Comparison of ENCODE assay signal across 28 cellular contexts in genomic region chr11:32309541-32310217, GRCh38.
DNase-seq lines count a peak whose midpoint lies in the region; ATAC-seq, FAIRE-seq and TF ChIP-seq lines count a peak whose summit lies in the region.
"Had no signal": no experiment of that assay in that cellular context is flagged by ENCODE, and none has a peak within 500 bp of the region (broad histone marks: within the 10 kb centered on the region; RNA-seq: fewer than 3 reads in every experiment).

No MANE protein-coding gene starts in this region.

- H3K36me3 ChIP-seq in mammary epithelial cell (ENCODE audit: insufficient read depth, low read length): no peaks in the 10 kb centered on the region
- H3K36me3 ChIP-seq: ovary, spleen, WERI-Rb-1 had no signal

- peak overlapping the region; percentile 69 for H3K27ac Mint-ChIP-seq in nephron progenitor cell
- H3K27ac Mint-ChIP-seq: activated CD8-positive, alpha-beta memory T cell treated with anti-CD3 and anti-CD28 coated beads, Interleukin-2, amount 10 ng/mL, durations not matched to agents 7 days and 5 days; activated naive CD4-positive, alpha-beta T cell treated with anti-CD3 and anti-CD28 coated beads for 36 hours; immature natural killer cell; natural killer cell; stimulated activated effector memory CD8-positive, alpha-beta T cell treated with anti-CD3 and anti-CD28 coated beads, Interleukin-12 subunit alpha, Interleukin-12 subunit beta, amount 100 ng/mL, for 72 hours had no signal

- H3K27me3 ChIP-seq in mammary epithelial cell (ENCODE audit: insufficient read depth, low read length): no peaks in the 10 kb centered on the region
- H3K27me3 ChIP-seq: ovary had no signal

- DNase-seq in NCI-H1105 (lab: John Stamatoyannopoulos, UW) (peak; percentile 28), NCI-H446 (lab: John Stamatoyannopoulos, UW) (peak; percentile 27 to 59), nephron progenitor cell (no peak), mammary epithelial cell (no peak)
- no peak for DNase-seq in activated T-cell treated with anti-CD3 and anti-CD28 coated beads, Interleukin-2, amount 50 U/mL, for 48 hours
- DNase-seq: activated CD4-positive, alpha-beta T cell treated with anti-CD3 and anti-CD28 coated beads, Interleukin-2, amount 50 U/mL, for 1 hour; activated CD8-positive, alpha-beta memory T cell treated with anti-CD3 and anti-CD28 coated beads, Interleukin-2, amount 10 ng/mL, durations not matched to agents 7 days and 5 days; activated naive CD4-positive, alpha-beta T cell treated with anti-CD3 and anti-CD28 coated beads for 36 hours; EL; hippocampal formation; immature natural killer cell; left ventricle myocardium superior; natural killer cell; NCI-H1048; NCI-H2081 treated with DMSO at 0.1 percent for 48 hours; NCI-H524 treated with DMSO at 0.1 percent for 48 hours; spleen; stimulated activated CD4-positive, alpha-beta T cell treated with anti-CD3 and anti-CD28 coated beads, Interleukin-2, amount 100 ng/mL, for 48 hours; WERI-Rb-1 had no signal

- intact Hi-C loops in mammary epithelial cell (cut with micrococcal nuclease): no loop called here

- H3K27me3 Mint-ChIP-seq in nephron progenitor cell (ENCODE audit: low read depth, poor library complexity): no peaks in the 10 kb centered on the region

- H3K9me3 Mint-ChIP-seq in nephron progenitor cell: no peaks in the 10 kb centered on the region
- H3K9me3 Mint-ChIP-seq: activated naive CD4-positive, alpha-beta T cell treated with anti-CD3 and anti-CD28 coated beads for 36 hours; immature natural killer cell; natural killer cell; stimulated activated effector memory CD8-positive, alpha-beta T cell treated with anti-CD3 and anti-CD28 coated beads, Interleukin-12 subunit alpha, Interleukin-12 subunit beta, amount 100 ng/mL, for 72 hours had no signal

- H3K79me2 ChIP-seq in mammary epithelial cell (ENCODE audit: insufficient read depth, low read length): no peaks in the 10 kb centered on the region

- dilution Hi-C loops in mammary epithelial cell (cut with HindIII; ENCODE audit: low sequenced_read_pairs): no loop called here

- H4K20me1 ChIP-seq in mammary epithelial cell (ENCODE audit: insufficient read depth, low read length): no peaks in the 10 kb centered on the region

- CTCF ChIA-PET in mammary epithelial cell (lab: Charles Lee; ENCODE audit: low non-redundant PET): no interaction called here

- in situ Hi-C loops in mammary epithelial cell (cut with MboI; ENCODE audit: low sequenced_read_pairs in 2 of 2): no loop called here

- no peak overlapping the region for H3K4me3 ChIP-seq in mammary epithelial cell (replicated peaks in 1 of 3; ENCODE audit: insufficient read depth in 1 of 3, low read depth in 2 of 3, low read length in 3 of 3)
- H3K4me3 ChIP-seq: ovary, spleen had no signal

- H3K4me1 ChIP-seq in mammary epithelial cell (ENCODE audit: insufficient read depth, low read length): no peaks in the 10 kb centered on the region
- H3K4me1 ChIP-seq: spleen had no signal

- no peaks in the 10 kb centered on the region for H3K9me3 ChIP-seq in mammary epithelial cell (replicated peaks; ENCODE audit: insufficient read depth, low read length)
- H3K9me3 ChIP-seq: ovary, spleen had no signal

- WGBS in mammary epithelial cell (ENCODE audit: low coverage, missing lambda C conversion rate): 56% methylated on average over 9 of the region's 9 CpGs

- no peak overlapping the region for H2AFZ ChIP-seq in mammary epithelial cell (ENCODE audit: low read depth, low read length)

- peak; percentile 89 for FAIRE-seq in endometrium (lab: Jason Lieb, UNC)
- FAIRE-seq: D721Med, GM12892, urothelium cell line had no signal

- no peak overlapping the region for H3K9ac ChIP-seq in mammary epithelial cell (ENCODE audit: insufficient read depth, low read length)

- TF ChIP-seq CTCF in nephron progenitor cell (IDR thresholded peaks at IDR 0.05) (no peak), mammary epithelial cell (conservative IDR thresholded peaks at IDR 0.05 in 1 of 2, IDR thresholded peaks at IDR 0.05 in 1 of 2; ENCODE audit: extremely low read depth in 1 of 2, insufficient read depth in 1 of 2, low read depth in 1 of 2, low read length in 2 of 2) (no peak)

- H3K4me1 Mint-ChIP-seq in nephron progenitor cell: peaks cover 98% of the 10 kb centered on the region
- H3K4me1 Mint-ChIP-seq: activated CD8-positive, alpha-beta memory T cell treated with anti-CD3 and anti-CD28 coated beads, Interleukin-2, amount 10 ng/mL, durations not matched to agents 7 days and 5 days; immature natural killer cell; natural killer cell; stimulated activated effector memory CD8-positive, alpha-beta T cell treated with anti-CD3 and anti-CD28 coated beads, Interleukin-12 subunit alpha, Interleukin-12 subunit beta, amount 100 ng/mL, for 72 hours had no signal

- no peak for ATAC-seq in HG03439 (IDR thresholded peaks at IDR 0.05; ENCODE audit: unreplicated experiment)
- ATAC-seq in GM21526 (IDR thresholded peaks at IDR 0.05; ENCODE audit: low FRiP score, unreplicated experiment): no peak
- ATAC-seq: activated CD8-positive, alpha-beta memory T cell treated with anti-CD3 and anti-CD28 coated beads, Interleukin-2, amount 10 ng/mL, durations not matched to agents 7 days and 5 days; left ventricle myocardium superior; natural killer cell; stimulated activated effector memory CD8-positive, alpha-beta T cell treated with anti-CD3 and anti-CD28 coated beads, Interleukin-12 subunit alpha, Interleukin-12 subunit beta, amount 100 ng/mL, for 72 hours had no signal

- peak overlapping the region; percentile 19 for H3K4me3 Mint-ChIP-seq in nephron progenitor cell
- H3K4me3 Mint-ChIP-seq: activated CD8-positive, alpha-beta memory T cell treated with anti-CD3 and anti-CD28 coated beads, Interleukin-2, amount 10 ng/mL, durations not matched to agents 7 days and 5 days; activated naive CD4-positive, alpha-beta T cell treated with anti-CD3 and anti-CD28 coated beads for 36 hours; immature natural killer cell; natural killer cell; stimulated activated effector memory CD8-positive, alpha-beta T cell treated with anti-CD3 and anti-CD28 coated beads, Interleukin-12 subunit alpha, Interleukin-12 subunit beta, amount 100 ng/mL, for 72 hours had no signal

- H3K27ac ChIP-seq in mammary epithelial cell (ENCODE audit: insufficient read depth, low read depth, low read length): no peak overlapping the region
- H3K27ac ChIP-seq: C4-2B, ovary, spleen, WERI-Rb-1 had no signal

- no peak overlapping the region for H3K4me2 ChIP-seq in mammary epithelial cell (ENCODE audit: insufficient read depth, low read depth, low read length)

- peaks cover 7% of the 10 kb centered on the region for H3K36me3 Mint-ChIP-seq in nephron progenitor cell (ENCODE audit: low read depth)
- H3K36me3 Mint-ChIP-seq: activated CD8-positive, alpha-beta memory T cell treated with anti-CD3 and anti-CD28 coated beads, Interleukin-2, amount 10 ng/mL, durations not matched to agents 7 days and 5 days; immature natural killer cell; natural killer cell; stimulated activated effector memory CD8-positive, alpha-beta T cell treated with anti-CD3 and anti-CD28 coated beads, Interleukin-12 subunit alpha, Interleukin-12 subunit beta, amount 100 ng/mL, for 72 hours had no signal

- BruUV-seq in mammary epithelial cell (replicated peaks; lab: Mats Ljungman, UMichigan): no TSS peak

Comparison
In these comparisons a context has a peak if more than half of its experiments do, and no peak if none do; other contexts are left out.
1. DNase-seq: peak in NCI-H1105 (single experiment) and NCI-H446 (2 of 2); none in nephron progenitor cell (single experiment), activated T-cell treated with anti-CD3 and anti-CD28 coated beads, Interleukin-2, amount 50 U/mL, for 48 hours (0 of 2) and mammary epithelial cell (single experiment).